In the genomic region with DNA sequence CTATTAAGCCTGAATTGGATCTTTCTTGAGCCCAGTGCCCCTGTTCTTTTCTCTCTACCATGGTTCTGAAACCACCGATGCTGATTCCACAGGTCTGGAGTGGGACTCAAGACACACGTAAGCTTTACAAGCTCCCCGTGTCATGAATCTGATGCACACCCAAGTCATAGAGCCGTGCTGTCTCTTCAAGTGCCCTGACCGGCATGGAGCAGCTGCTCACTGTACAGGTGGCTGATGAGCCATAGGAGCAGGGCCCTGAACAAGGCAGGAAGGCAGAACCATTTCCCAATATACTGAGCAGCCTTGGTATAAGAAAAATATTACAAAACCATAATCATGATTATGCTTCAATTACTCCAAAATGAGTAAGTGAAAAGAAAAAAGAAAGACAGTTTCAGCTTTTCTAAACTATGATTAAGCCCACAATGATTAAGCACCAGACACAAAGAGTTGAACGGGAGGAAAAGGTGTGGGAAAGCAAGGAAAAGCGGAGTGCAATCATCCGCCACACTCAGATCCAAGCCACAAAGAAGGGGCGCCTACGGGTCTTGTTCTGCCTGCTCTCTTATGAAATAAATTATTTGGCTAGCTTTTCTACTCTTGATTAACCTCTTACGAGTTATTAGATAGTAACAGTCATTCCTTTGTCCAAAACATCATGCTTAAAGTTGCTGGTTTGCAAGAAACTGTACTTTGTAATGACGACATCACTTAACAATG, we compare ENCODE assay signal across 15 cellular contexts. TPM values are rescaled to one million over a fixed set of nuclear protein-coding genes. Genes with fewer than 3 reads are reported as not detected.
DNase-seq lines count a peak whose midpoint lies in the region; ATAC-seq and TF ChIP-seq lines count a peak whose summit lies in the region.
"Had no signal": no experiment of that assay in that cellular context is flagged by ENCODE, and none has a peak within 500 bp of the region (broad histone marks: within the 10 kb centered on the region; RNA-seq: fewer than 3 reads in every experiment).

No MANE protein-coding gene starts in this region.

- H3K9me3 Mint-ChIP-seq in activated T-cell treated with anti-CD3 and anti-CD28 coated beads, Interleukin-2, amount 50 U/mL, for 72 hours, result no peaks in the 10 kb centered on the region
- no peaks in the 10 kb centered on the region for H3K9me3 Mint-ChIP-seq in activated T-cell treated with anti-CD3 and anti-CD28 coated beads, Interleukin-2, amount 50 U/mL, for 4 hours
- H3K9me3 Mint-ChIP-seq in neural crest cell (no peaks in the 10 kb centered on the region), T-cell (no peaks in the 10 kb centered on the region)

- no peaks in the 10 kb centered on the region for H3K27me3 ChIP-seq in body of pancreas

- TF ChIP-seq CTCF in astrocyte of the cerebellum (IDR thresholded peaks at IDR 0.05; ENCODE audit: low read depth, low read length, missing control alignments), result no peak
- no peak for TF ChIP-seq CTCF in neural crest cell (conservative IDR thresholded peaks at IDR 0.05)
- no peak for TF ChIP-seq CTCF in body of pancreas (IDR thresholded peaks at IDR 0.05)

- no peak for ATAC-seq in activated T-cell treated with anti-CD3 and anti-CD28 coated beads, Interleukin-2, amount 50 U/mL, for 72 hours (replicated peaks in 1 of 2)
- no peak for ATAC-seq in activated T-cell treated with anti-CD3 and anti-CD28 coated beads, Interleukin-2, amount 50 U/mL, for 4 hours
- ATAC-seq in esophagus mucosa, result peak; percentile 83
- no peak for ATAC-seq in body of pancreas
- no peak for ATAC-seq in T-cell (replicated peaks in 1 of 4)

- peaks cover 6 to 19% of the 10 kb centered on the region in 2 donors for H3K36me3 Mint-ChIP-seq in activated T-cell treated with anti-CD3 and anti-CD28 coated beads, Interleukin-2, amount 50 U/mL, for 72 hours (ENCODE audit: insufficient read depth in 2 of 2)
- peaks cover 52% of the 10 kb centered on the region for H3K36me3 Mint-ChIP-seq in activated T-cell treated with anti-CD3 and anti-CD28 coated beads, Interleukin-2, amount 50 U/mL, for 4 hours (ENCODE audit: insufficient read depth)
- peaks cover 11% of the 10 kb centered on the region for H3K36me3 Mint-ChIP-seq in neural crest cell (ENCODE audit: low read depth)
- peaks cover 48% of the 10 kb centered on the region for H3K36me3 Mint-ChIP-seq in T-cell

- CTCF ChIA-PET in T-cell (lab: Charles Lee), result no interaction called here

- H3K9me3 ChIP-seq in body of pancreas, result no peaks in the 10 kb centered on the region

- H3K4me3 Mint-ChIP-seq in activated T-cell treated with anti-CD3 and anti-CD28 coated beads, Interleukin-2, amount 50 U/mL, for 72 hours, result no peak overlapping the region
- no peak overlapping the region for H3K4me3 Mint-ChIP-seq in activated T-cell treated with anti-CD3 and anti-CD28 coated beads, Interleukin-2, amount 50 U/mL, for 4 hours
- H3K4me3 Mint-ChIP-seq in neural crest cell, result no peak overlapping the region
- H3K4me3 Mint-ChIP-seq in T-cell, result no peak overlapping the region

- peaks cover 3 to 13% of the 10 kb centered on the region in 2 donors for H3K36me3 ChIP-seq in body of pancreas (replicated peaks in 1 of 2; ENCODE audit: insufficient read depth in 1 of 2, low read depth in 2 of 2)

- intact Hi-C loops in body of pancreas (cut with DNase I), result no loop called here

- no peak overlapping the region for H3K27ac ChIP-seq in body of pancreas

- H3K27me3 Mint-ChIP-seq in activated T-cell treated with anti-CD3 and anti-CD28 coated beads, Interleukin-2, amount 50 U/mL, for 72 hours (ENCODE audit: low read depth), result no peaks in the 10 kb centered on the region
- H3K27me3 Mint-ChIP-seq in activated T-cell treated with anti-CD3 and anti-CD28 coated beads, Interleukin-2, amount 50 U/mL, for 4 hours (ENCODE audit: low read depth), result no peaks in the 10 kb centered on the region
- H3K27me3 Mint-ChIP-seq in neural crest cell (ENCODE audit: low read depth) (no peaks in the 10 kb centered on the region), T-cell (no peaks in the 10 kb centered on the region)

- no peaks in the 10 kb centered on the region for H3K4me1 ChIP-seq in body of pancreas

- peaks cover 14% of the 10 kb centered on the region for H3K4me1 Mint-ChIP-seq in activated T-cell treated with anti-CD3 and anti-CD28 coated beads, Interleukin-2, amount 50 U/mL, for 72 hours (ENCODE audit: low read depth)
- peaks cover 21% of the 10 kb centered on the region for H3K4me1 Mint-ChIP-seq in activated T-cell treated with anti-CD3 and anti-CD28 coated beads, Interleukin-2, amount 50 U/mL, for 4 hours (ENCODE audit: low read depth)
- no peaks in the 10 kb centered on the region for H3K4me1 Mint-ChIP-seq in neural crest cell
- peaks cover 5 to 6% (median 6%) of the 10 kb centered on the region in 3 donors for H3K4me1 Mint-ChIP-seq in T-cell

- H3K4me3 ChIP-seq in astrocyte of the cerebellum (ENCODE audit: low read depth, low read length) (no peak overlapping the region), body of pancreas (no peak overlapping the region)

- no peak for TF ChIP-seq POLR2A in body of pancreas (IDR thresholded peaks at IDR 0.05)

- no peak for DNase-seq in activated T-cell treated with anti-CD3 and anti-CD28 coated beads, Interleukin-2, amount 50 U/mL, for 72 hours
- no peak for DNase-seq in activated T-cell treated with anti-CD3 and anti-CD28 coated beads, Interleukin-2, amount 50 U/mL, for 4 hours
- DNase-seq in astrocyte of the cerebellum (ENCODE audit: low read depth) (peak; percentile 27), neural crest cell (ENCODE audit: low read depth, low spot score) (no peak), body of pancreas (no peak), T-cell (no peak)
- DNase-seq in effector CD8-positive, alpha-beta T cell (lab: John Stamatoyannopoulos, UW), result no peak
- DNase-seq: 8988T; Karpas-422; NCI-H2081 treated with DMSO at 0.1 percent for 48 hours; NCI-H226; NCI-H526 treated with DMSO at 0.1 percent for 48 hours; NK-92 treated with Interleukin-12 subunit alpha and Interleukin-12 subunit beta, amount 100 ng/mL, for 24 hours; OCI-M1 had no signal

- POLR2A ChIA-PET in T-cell (lab: Charles Lee), result no interaction called here

- in situ Hi-C loops in astrocyte of the cerebellum (cut with HindIII; ENCODE audit: low sequenced_read_pairs), result loop anchor here (5.0 kb wide), 1 partner anchor 51 kb away; no protein-coding TSS in a partner anchor

- peak overlapping the region; percentile 28 for H3K27ac Mint-ChIP-seq in activated T-cell treated with anti-CD3 and anti-CD28 coated beads, Interleukin-2, amount 50 U/mL, for 72 hours
- H3K27ac Mint-ChIP-seq in neural crest cell (ENCODE audit: unreplicated experiment) (peak overlapping the region; percentile 80), T-cell (no peak overlapping the region)

- WGBS in body of pancreas, 2 donors, result 93 to 95% methylated on average over 11 to 12 of the region's 12 CpGs

RNA-seq across cellular contexts. Expression of a gene that starts 41.7 kb away (rescaled TPM):
- 10 to 100 TPM; 24.6 to 33.1 TPM for total RNA-seq in activated T-cell treated with anti-CD3 and anti-CD28 coated beads, Interleukin-2, amount 50 U/mL, for 72 hours
- 10 to 100 TPM; 63.2 to 74.8 (median 69.2) TPM for total RNA-seq in activated T-cell treated with anti-CD3 and anti-CD28 coated beads, Interleukin-2, amount 50 U/mL, for 4 hours
- total RNA-seq in esophagus mucosa (16.7 TPM), neural crest cell (31.0 and 31.4 TPM in 2 replicates), body of pancreas (10 to 100 TPM; 13.0 to 14.8 TPM), T-cell (10 to 100 TPM; 18.4 to 26.0 (median 20.7) TPM)

Comparison
In these comparisons a context has a peak if more than half of its experiments do, and no peak if none do; other contexts are left out.
1. H3K27ac Mint-ChIP-seq: peak in activated T-cell treated with anti-CD3 and anti-CD28 coated beads, Interleukin-2, amount 50 U/mL, for 72 hours (single experiment) and neural crest cell (single experiment); none in T-cell (0 of 2).